ENCODE assay signal across 10 cellular contexts in the genomic region with DNA sequence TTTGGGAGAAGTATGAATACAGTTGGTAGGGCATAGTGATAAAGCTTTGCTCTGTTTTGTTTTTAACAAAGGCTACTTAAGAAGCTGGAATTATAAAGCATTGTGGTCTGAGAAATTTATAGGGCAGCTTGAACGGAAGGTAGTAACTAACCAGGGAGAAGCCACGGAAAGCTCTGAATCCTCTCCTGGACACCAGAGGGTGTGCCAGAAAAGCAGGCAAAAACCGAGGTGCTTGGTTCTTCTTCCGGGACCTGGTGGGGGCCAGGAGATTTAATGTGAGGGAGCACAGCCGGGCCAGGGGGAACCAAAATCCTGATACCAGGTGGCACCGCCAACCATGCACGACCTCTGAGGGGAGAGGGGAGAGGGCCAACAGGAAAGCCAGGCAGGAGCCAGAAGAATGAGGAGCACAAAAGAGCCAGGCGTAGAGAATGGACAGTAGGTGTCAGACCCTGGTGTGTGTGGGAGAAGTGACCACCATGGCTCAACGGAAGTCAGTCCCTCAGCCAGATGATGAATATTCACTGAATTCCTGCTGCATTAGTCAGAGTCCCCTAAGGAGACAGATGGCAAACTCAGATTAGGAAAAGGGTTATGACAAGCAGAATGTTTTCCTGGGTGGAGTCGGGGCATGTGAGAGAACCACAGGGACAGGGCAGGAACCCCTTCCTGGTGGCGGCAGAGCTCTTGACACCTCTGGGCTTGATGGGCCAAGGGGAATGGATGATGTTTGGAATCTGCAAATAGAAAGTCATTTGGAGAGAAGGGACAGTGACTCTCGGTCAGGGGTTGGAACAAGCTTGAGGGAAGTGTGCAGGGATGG.
DNase-seq lines count a peak whose midpoint lies in the region; ATAC-seq and TF ChIP-seq lines count a peak whose summit lies in the region.
"Had no signal": no experiment of that assay in that cellular context is flagged by ENCODE, and none has a peak within 500 bp of the region (broad histone marks: within the 10 kb centered on the region; RNA-seq: fewer than 3 reads in every experiment).

No MANE protein-coding gene starts in this region.

- no peaks in the 10 kb centered on the region for H3K9me3 ChIP-seq in gastroesophageal sphincter
- no peaks in the 10 kb centered on the region for H3K9me3 ChIP-seq in skeletal muscle tissue (ENCODE audit: control insufficient read depth in 3 of 3, low read length in 3 of 3)

- no peaks in the 10 kb centered on the region for H3K27me3 ChIP-seq in gastroesophageal sphincter
- H3K27me3 ChIP-seq in skeletal muscle tissue (ENCODE audit: control insufficient read depth in 3 of 3, insufficient read depth in 3 of 3, low read length in 3 of 3): no peaks in the 10 kb centered on the region

- no peak for TF ChIP-seq CTCF in gastroesophageal sphincter (IDR thresholded peaks at IDR 0.05)

- H3K4me3 Mint-ChIP-seq in activated CD8-positive, alpha-beta T cell treated with anti-CD3 and anti-CD28 coated beads, Interleukin-2, amount 10 ng/mL, durations not matched to agents 7 days and 5 days: no peak overlapping the region
- H3K4me3 Mint-ChIP-seq: dendritic cell treated with granulocyte-macrophage colony-stimulating factor and Interleukin-4, amounts not matched to agents 40 ng/mL and 50 ng/mL, for 4 days had no signal

- DNase-seq in NCI-H2107 treated with DMSO at 0.1 percent for 48 hours (lab: John Stamatoyannopoulos, UW; ENCODE audit: unreplicated experiment) (peak; percentile 77), NCI-H2107 (lab: John Stamatoyannopoulos, UW) (no peak), RPMI7951 (ENCODE audit: low read depth) (peak; percentile 98)
- DNase-seq in activated CD8-positive, alpha-beta T cell treated with anti-CD3 and anti-CD28 coated beads, Interleukin-2, amount 10 ng/mL, durations not matched to agents 7 days and 5 days: no peak
- DNase-seq: stimulated activated CD4-positive, alpha-beta T cell treated with anti-CD3 and anti-CD28 coated beads, Interleukin-4, amount 100 ng/mL, for 4 hours had no signal

- H3K4me1 ChIP-seq in gastroesophageal sphincter (peaks cover 0 to 7% (median 0%) of the 10 kb centered on the region in 3 donors), skeletal muscle tissue (ENCODE audit: control insufficient read depth in 3 of 3, insufficient read depth in 3 of 3, low read length in 3 of 3) (peaks cover 8 to 12% (median 8%) of the 10 kb centered on the region in 3 donors)

- H3K27ac ChIP-seq in gastroesophageal sphincter (peak overlapping the region in 2 of 4 donors; percentile 9 to 24), skeletal muscle tissue (ENCODE audit: low read depth, low read length) (peak overlapping the region; percentile 47)

- no peak overlapping the region for H3K9ac ChIP-seq in skeletal muscle tissue (ENCODE audit: low read depth in 1 of 3, low read length in 3 of 3)

- H3K9me3 Mint-ChIP-seq in activated CD8-positive, alpha-beta T cell treated with anti-CD3 and anti-CD28 coated beads, Interleukin-2, amount 10 ng/mL, durations not matched to agents 7 days and 5 days (ENCODE audit: insufficient read depth): no peaks in the 10 kb centered on the region
- H3K9me3 Mint-ChIP-seq: dendritic cell treated with granulocyte-macrophage colony-stimulating factor and Interleukin-4, amounts not matched to agents 40 ng/mL and 50 ng/mL, for 4 days had no signal

- H3K36me3 Mint-ChIP-seq in activated CD8-positive, alpha-beta T cell treated with anti-CD3 and anti-CD28 coated beads, Interleukin-2, amount 10 ng/mL, durations not matched to agents 7 days and 5 days (ENCODE audit: low read depth): no peaks in the 10 kb centered on the region

- H3K27ac Mint-ChIP-seq in activated CD8-positive, alpha-beta T cell treated with anti-CD3 and anti-CD28 coated beads, Interleukin-2, amount 10 ng/mL, durations not matched to agents 7 days and 5 days: no peak overlapping the region
- H3K27ac Mint-ChIP-seq: dendritic cell treated with granulocyte-macrophage colony-stimulating factor and Interleukin-4, amounts not matched to agents 40 ng/mL and 50 ng/mL, for 4 days had no signal

- no peak for TF ChIP-seq POLR2A in gastroesophageal sphincter (IDR thresholded peaks at IDR 0.05)

- H3K4me1 Mint-ChIP-seq in activated CD8-positive, alpha-beta T cell treated with anti-CD3 and anti-CD28 coated beads, Interleukin-2, amount 10 ng/mL, durations not matched to agents 7 days and 5 days (ENCODE audit: low read depth): no peaks in the 10 kb centered on the region

- H3K36me3 ChIP-seq in gastroesophageal sphincter (no peaks in the 10 kb centered on the region), skeletal muscle tissue (ENCODE audit: control insufficient read depth in 3 of 3, insufficient read depth in 3 of 3, low read length in 3 of 3) (no peaks in the 10 kb centered on the region)

- WGBS in gastroesophageal sphincter (ENCODE audit: low coverage in 1 of 2), 2 donors: 35 to 38% methylated on average over 10 to 12 of the region's 12 CpGs

- TF ChIP-seq EP300 in gastroesophageal sphincter (IDR thresholded peaks at IDR 0.05): no peak

- no peaks in the 10 kb centered on the region for H3K27me3 Mint-ChIP-seq in activated CD8-positive, alpha-beta T cell treated with anti-CD3 and anti-CD28 coated beads, Interleukin-2, amount 10 ng/mL, durations not matched to agents 7 days and 5 days (ENCODE audit: low read depth)

- POLR2A ChIA-PET in activated CD8-positive, alpha-beta T cell treated with anti-CD3 and anti-CD28 coated beads, Interleukin-2, amount 10 ng/mL, durations not matched to agents 7 days and 5 days (lab: Charles Lee): no interaction called here

- ATAC-seq in gastroesophageal sphincter (peak; percentile 58), HG03196 (IDR thresholded peaks at IDR 0.05; ENCODE audit: unreplicated experiment) (no peak), GM18511 (IDR thresholded peaks at IDR 0.05; ENCODE audit: unreplicated experiment) (no peak)
- ATAC-seq in activated CD8-positive, alpha-beta T cell treated with anti-CD3 and anti-CD28 coated beads, Interleukin-2, amount 10 ng/mL, durations not matched to agents 7 days and 5 days: no peak

- H3K4me3 ChIP-seq in gastroesophageal sphincter: no peak overlapping the region
- no peak overlapping the region for H3K4me3 ChIP-seq in skeletal muscle tissue (ENCODE audit: low read length in 3 of 3)

- CTCF ChIA-PET in activated CD8-positive, alpha-beta T cell treated with anti-CD3 and anti-CD28 coated beads, Interleukin-2, amount 10 ng/mL, durations not matched to agents 7 days and 5 days (lab: Charles Lee): no interaction called here

Comparison
In these comparisons a context has a peak if more than half of its experiments do, and no peak if none do; other contexts are left out.
1. DNase-seq: peak in NCI-H2107 treated with DMSO at 0.1 percent for 48 hours (single experiment) and RPMI7951 (single experiment); none in NCI-H2107 (single experiment) and activated CD8-positive, alpha-beta T cell treated with anti-CD3 and anti-CD28 coated beads, Interleukin-2, amount 10 ng/mL, durations not matched to agents 7 days and 5 days (single experiment).